Comparison of ENCODE assay signal across 28 cellular contexts in the genomic region with DNA sequence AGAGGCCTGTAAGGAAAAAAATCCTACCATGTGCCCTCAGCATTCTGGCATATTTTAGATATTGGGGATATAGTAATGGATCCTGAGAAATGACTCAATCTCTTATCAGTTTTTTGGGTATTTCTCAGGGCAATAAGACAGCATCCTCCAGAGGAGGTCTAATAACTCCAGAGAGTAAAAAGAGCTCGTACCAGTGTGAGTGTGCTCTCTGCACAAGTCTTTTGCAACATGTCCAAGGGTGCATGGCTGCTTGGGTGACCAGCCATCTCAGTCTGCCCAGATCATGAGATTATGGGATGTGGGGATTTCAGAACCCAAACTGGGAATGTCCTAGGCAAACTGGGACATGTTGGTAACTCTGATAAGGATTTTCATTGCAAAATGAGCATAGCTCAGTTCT. TPM values are rescaled to one million over a fixed set of nuclear protein-coding genes. Genes with fewer than 3 reads are reported as not detected.
"Had no signal": no experiment of that assay in that cellular context is flagged by ENCODE, and none has a peak within 500 bp of the region (broad histone marks: within the 10 kb centered on the region; RNA-seq: fewer than 3 reads in every experiment).

No MANE protein-coding gene starts in this region.

- H3K4me1 ChIP-seq: left lung, spleen, testis had no signal

- H3K27me3 ChIP-seq: dorsolateral prefrontal cortex, left lung, ovary, sigmoid colon, spleen, testis, transverse colon, vagina had no signal

- H3K9me3 ChIP-seq: left lung, ovary, psoas muscle, sigmoid colon, spleen, testis, transverse colon, vagina had no signal

- H3K9me3 Mint-ChIP-seq: natural killer cell; stimulated activated memory B cell treated with anti-CD40 and anti-IgM and Interleukin-4, amounts not matched to agents 10 μg/mL and 1 μg/mL and 100 μg/mL, for 72 hours had no signal

- H3K4me3 Mint-ChIP-seq: natural killer cell; stimulated activated memory B cell treated with anti-CD40 and anti-IgM and Interleukin-4, amounts not matched to agents 10 μg/mL and 1 μg/mL and 100 μg/mL, for 72 hours had no signal

- H3K27me3 Mint-ChIP-seq: stimulated activated memory B cell treated with anti-CD40 and anti-IgM and Interleukin-4, amounts not matched to agents 10 μg/mL and 1 μg/mL and 100 μg/mL, for 72 hours had no signal

- H3K4me3 ChIP-seq: dorsolateral prefrontal cortex, left lung, ovary, psoas muscle, sigmoid colon, spleen, testis, transverse colon, vagina had no signal

- H3K36me3 ChIP-seq: left lung, ovary, sigmoid colon, spleen, transverse colon, vagina had no signal

- DNase-seq: dorsolateral prefrontal cortex; effector CD4-positive, alpha-beta T cell; head of caudate nucleus; left cardiac atrium; left lung; natural killer cell; occipital lobe; ovary; posterior cingulate gyrus; psoas muscle; right cardiac atrium; sigmoid colon; spleen; stimulated activated CD4-positive, alpha-beta T cell treated with anti-CD3 and anti-CD28 coated beads, Interleukin-4, amount 100 ng/mL, for 4 hours; stimulated activated naive CD8-positive, alpha-beta T cell treated with anti-CD3 and anti-CD28 coated beads, Interleukin-15, Interleukin-2, amounts not matched to agents 100 U/mL and 50 U/mL, for 24 hours; substantia nigra; testis; transverse colon had no signal

- H3K27ac Mint-ChIP-seq: natural killer cell; stimulated activated memory B cell treated with anti-CD40 and anti-IgM and Interleukin-4, amounts not matched to agents 10 μg/mL and 1 μg/mL and 100 μg/mL, for 72 hours had no signal

- H3K36me3 Mint-ChIP-seq: natural killer cell; stimulated activated memory B cell treated with anti-CD40 and anti-IgM and Interleukin-4, amounts not matched to agents 10 μg/mL and 1 μg/mL and 100 μg/mL, for 72 hours had no signal

- ATAC-seq: esophagus mucosa; left cardiac atrium; left lung; natural killer cell; psoas muscle; right cardiac atrium; stimulated activated memory B cell treated with anti-CD40 and anti-IgM and Interleukin-4, amounts not matched to agents 10 μg/mL and 1 μg/mL and 100 μg/mL, for 72 hours; stimulated activated naive CD8-positive, alpha-beta T cell treated with anti-CD3 and anti-CD28 coated beads, Interleukin-15, Interleukin-2, amounts not matched to agents 100 U/mL and 50 U/mL, for 24 hours had no signal

- FAIRE-seq: colon, frontal cortex had no signal

- H3K27ac ChIP-seq: dorsolateral prefrontal cortex, epithelial cell of prostate, left lung, ovary, psoas muscle, sigmoid colon, spleen, testis, transverse colon, vagina had no signal

- H3K4me1 Mint-ChIP-seq: natural killer cell; stimulated activated memory B cell treated with anti-CD40 and anti-IgM and Interleukin-4, amounts not matched to agents 10 μg/mL and 1 μg/mL and 100 μg/mL, for 72 hours had no signal

RNA-seq across cellular contexts. Expression of a gene that starts 15.3 kb away (rescaled TPM):
- total RNA-seq: kidney epithelial cell, natural killer cell, renal cortical epithelial cell had no signal

RNA-seq across cellular contexts. Expression of a gene that starts 42.8 kb away (rescaled TPM):
- total RNA-seq: kidney epithelial cell, myocyte, natural killer cell, renal cortical epithelial cell had no signal
- polyA plus RNA-seq: neural cell had no signal
